Comparison of ENCODE assay signal across 1 cellular context in the genomic region with DNA sequence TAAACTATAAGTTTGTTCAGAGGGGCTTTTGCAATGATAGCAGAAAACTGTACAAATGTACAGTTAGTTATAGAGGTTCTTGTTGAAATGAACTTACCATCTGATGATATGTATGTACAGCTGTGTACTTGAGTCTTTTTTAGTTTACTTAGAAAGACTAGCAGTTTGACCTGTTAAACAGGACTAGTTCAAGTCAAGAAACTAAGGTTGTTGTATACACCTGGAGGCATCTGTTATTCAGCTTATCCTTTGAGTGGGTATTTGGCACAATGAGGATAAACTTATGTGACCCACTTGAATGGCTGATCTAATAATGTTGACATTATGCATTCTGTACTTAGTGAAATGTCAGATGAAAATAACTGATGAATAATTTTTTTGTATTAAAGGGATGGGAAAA.
TF ChIP-seq lines count a peak whose summit lies in the region.

No MANE protein-coding gene starts in this region.

TF ChIP-seq in SK-N-SH, 30 proteins besides CTCF, POLR2A, EP300 and RAD21 (continued from another document):
- TF ChIP-seq RCOR1 (IDR thresholded peaks at IDR 0.05; ENCODE audit: low read length) (no peak), SMC3 (IDR thresholded peaks at IDR 0.05; ENCODE audit: low read depth, low read length) (no peak), CHD2 (IDR thresholded peaks at IDR 0.05; ENCODE audit: low read length, partially characterized antibody) (no peak), ELF1 (IDR thresholded peaks at IDR 0.05) (no peak)
